ENCODE assay signal across 2 cellular contexts in the genomic region with DNA sequence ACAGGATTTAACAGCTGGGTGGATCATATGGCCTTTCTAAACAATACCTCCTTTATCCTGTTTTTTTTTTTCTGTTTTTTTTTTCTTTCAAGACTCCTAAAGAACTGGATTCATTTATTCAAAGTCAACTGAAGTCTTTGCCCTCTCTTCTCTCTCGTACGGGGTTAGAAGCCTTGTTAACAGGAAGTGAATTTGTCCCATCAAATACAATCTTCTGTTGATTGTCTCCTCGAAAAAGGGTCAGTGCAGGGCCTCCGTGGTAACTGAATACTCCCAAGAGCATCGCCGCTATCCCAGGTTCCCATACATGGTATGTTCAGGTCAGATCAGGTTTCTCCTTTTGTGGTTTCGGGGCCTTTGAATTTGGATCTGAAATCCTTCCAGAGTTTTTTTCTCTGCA.
TF ChIP-seq lines count a peak whose summit lies in the region.

No MANE protein-coding gene starts in this region.

TF ChIP-seq in WTC11, 78 proteins besides CTCF, POLR2A, EP300 and RAD21 (continues in another document):
- TF ChIP-seq STAT6 (CRISPR knock-in tag; conservative IDR thresholded peaks at IDR 0.05; ENCODE audit: low read depth), result no peak
- TF ChIP-seq, protein P1, sequence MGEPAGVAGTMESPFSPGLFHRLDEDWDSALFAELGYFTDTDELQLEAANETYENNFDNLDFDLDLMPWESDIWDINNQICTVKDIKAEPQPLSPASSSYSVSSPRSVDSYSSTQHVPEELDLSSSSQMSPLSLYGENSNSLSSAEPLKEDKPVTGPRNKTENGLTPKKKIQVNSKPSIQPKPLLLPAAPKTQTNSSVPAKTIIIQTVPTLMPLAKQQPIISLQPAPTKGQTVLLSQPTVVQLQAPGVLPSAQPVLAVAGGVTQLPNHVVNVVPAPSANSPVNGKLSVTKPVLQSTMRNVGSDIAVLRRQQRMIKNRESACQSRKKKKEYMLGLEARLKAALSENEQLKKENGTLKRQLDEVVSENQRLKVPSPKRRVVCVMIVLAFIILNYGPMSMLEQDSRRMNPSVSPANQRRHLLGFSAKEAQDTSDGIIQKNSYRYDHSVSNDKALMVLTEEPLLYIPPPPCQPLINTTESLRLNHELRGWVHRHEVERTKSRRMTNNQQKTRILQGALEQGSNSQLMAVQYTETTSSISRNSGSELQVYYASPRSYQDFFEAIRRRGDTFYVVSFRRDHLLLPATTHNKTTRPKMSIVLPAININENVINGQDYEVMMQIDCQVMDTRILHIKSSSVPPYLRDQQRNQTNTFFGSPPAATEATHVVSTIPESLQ (CRISPR knock-in tag; IDR thresholded peaks at IDR 0.05), result no peak
- no peak for TF ChIP-seq ZSCAN18 (CRISPR knock-in tag; IDR thresholded peaks at IDR 0.05)
- TF ChIP-seq OVOL2 (CRISPR knock-in tag; IDR thresholded peaks at IDR 0.05; ENCODE audit: borderline replicate concordance), result no peak
- no peak for TF ChIP-seq ZNF532 (CRISPR knock-in tag; IDR thresholded peaks at IDR 0.05; ENCODE audit: borderline replicate concordance)
- TF ChIP-seq FOXK1 (CRISPR knock-in tag; IDR thresholded peaks at IDR 0.05), result no peak
- no peak for TF ChIP-seq ZNF219 (CRISPR knock-in tag; IDR thresholded peaks at IDR 0.05; ENCODE audit: borderline replicate concordance)
- no peak for TF ChIP-seq TP53 (CRISPR knock-in tag; IDR thresholded peaks at IDR 0.05)
- no peak for TF ChIP-seq ZBTB21 (CRISPR knock-in tag; IDR thresholded peaks at IDR 0.05; ENCODE audit: borderline replicate concordance)
- TF ChIP-seq EMX1 (CRISPR knock-in tag; IDR thresholded peaks at IDR 0.05), result no peak
- TF ChIP-seq, protein P2, sequence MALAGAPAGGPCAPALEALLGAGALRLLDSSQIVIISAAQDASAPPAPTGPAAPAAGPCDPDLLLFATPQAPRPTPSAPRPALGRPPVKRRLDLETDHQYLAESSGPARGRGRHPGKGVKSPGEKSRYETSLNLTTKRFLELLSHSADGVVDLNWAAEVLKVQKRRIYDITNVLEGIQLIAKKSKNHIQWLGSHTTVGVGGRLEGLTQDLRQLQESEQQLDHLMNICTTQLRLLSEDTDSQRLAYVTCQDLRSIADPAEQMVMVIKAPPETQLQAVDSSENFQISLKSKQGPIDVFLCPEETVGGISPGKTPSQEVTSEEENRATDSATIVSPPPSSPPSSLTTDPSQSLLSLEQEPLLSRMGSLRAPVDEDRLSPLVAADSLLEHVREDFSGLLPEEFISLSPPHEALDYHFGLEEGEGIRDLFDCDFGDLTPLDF (CRISPR knock-in tag; IDR thresholded peaks at IDR 0.05), result no peak
- TF ChIP-seq PRRX2 (CRISPR knock-in tag; IDR thresholded peaks at IDR 0.05), result no peak

TF ChIP-seq in SK-N-SH, 30 proteins besides CTCF, POLR2A, EP300 and RAD21:
- TF ChIP-seq REST (IDR thresholded peaks at IDR 0.05; ENCODE audit: low read depth, low read length) (no peak), GATA2 (CRISPR knock-in tag; IDR thresholded peaks at IDR 0.05) (no peak), RFX5 (IDR thresholded peaks at IDR 0.05; ENCODE audit: low read length) (no peak), JUND (IDR thresholded peaks at IDR 0.05) (no peak), CHD2 (IDR thresholded peaks at IDR 0.05; ENCODE audit: low read length, partially characterized antibody) (no peak), RCOR1 (IDR thresholded peaks at IDR 0.05; ENCODE audit: low read length) (no peak), SMC3 (IDR thresholded peaks at IDR 0.05; ENCODE audit: low read depth, low read length) (no peak), EZH2phosphoT487 (IDR thresholded peaks at IDR 0.05; ENCODE audit: borderline replicate concordance, low read depth) (no peak), NFIC (IDR thresholded peaks at IDR 0.05; ENCODE audit: borderline replicate concordance) (no peak), YY1 (IDR thresholded peaks at IDR 0.05; ENCODE audit: low read depth) (no peak), TAF1 (IDR thresholded peaks at IDR 0.05; ENCODE audit: borderline replicate concordance, low read depth, low read length) (no peak), POLR2AphosphoS5 (IDR thresholded peaks at IDR 0.05; ENCODE audit: low read depth, low read length) (no peak), MXI1 (IDR thresholded peaks at IDR 0.05; ENCODE audit: low read depth, low read length) (no peak), TEAD4 (IDR thresholded peaks at IDR 0.05; ENCODE audit: borderline replicate concordance, insufficient read depth) (no peak), NRF1 (IDR thresholded peaks at IDR 0.05; ENCODE audit: low read depth, low read length) (no peak), FOXJ3 (CRISPR knock-in tag; IDR thresholded peaks at IDR 0.05) (no peak), SIN3A (IDR thresholded peaks at IDR 0.05; ENCODE audit: borderline replicate concordance, low read depth, low read length) (no peak), IRF3 (IDR thresholded peaks at IDR 0.05; ENCODE audit: low read depth, low read length) (no peak)
- TF ChIP-seq, protein P3, sequence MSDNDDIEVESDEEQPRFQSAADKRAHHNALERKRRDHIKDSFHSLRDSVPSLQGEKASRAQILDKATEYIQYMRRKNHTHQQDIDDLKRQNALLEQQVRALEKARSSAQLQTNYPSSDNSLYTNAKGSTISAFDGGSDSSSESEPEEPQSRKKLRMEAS (IDR thresholded peaks at IDR 0.05; ENCODE audit: low read depth), result no peak
- TF ChIP-seq, protein P4, sequence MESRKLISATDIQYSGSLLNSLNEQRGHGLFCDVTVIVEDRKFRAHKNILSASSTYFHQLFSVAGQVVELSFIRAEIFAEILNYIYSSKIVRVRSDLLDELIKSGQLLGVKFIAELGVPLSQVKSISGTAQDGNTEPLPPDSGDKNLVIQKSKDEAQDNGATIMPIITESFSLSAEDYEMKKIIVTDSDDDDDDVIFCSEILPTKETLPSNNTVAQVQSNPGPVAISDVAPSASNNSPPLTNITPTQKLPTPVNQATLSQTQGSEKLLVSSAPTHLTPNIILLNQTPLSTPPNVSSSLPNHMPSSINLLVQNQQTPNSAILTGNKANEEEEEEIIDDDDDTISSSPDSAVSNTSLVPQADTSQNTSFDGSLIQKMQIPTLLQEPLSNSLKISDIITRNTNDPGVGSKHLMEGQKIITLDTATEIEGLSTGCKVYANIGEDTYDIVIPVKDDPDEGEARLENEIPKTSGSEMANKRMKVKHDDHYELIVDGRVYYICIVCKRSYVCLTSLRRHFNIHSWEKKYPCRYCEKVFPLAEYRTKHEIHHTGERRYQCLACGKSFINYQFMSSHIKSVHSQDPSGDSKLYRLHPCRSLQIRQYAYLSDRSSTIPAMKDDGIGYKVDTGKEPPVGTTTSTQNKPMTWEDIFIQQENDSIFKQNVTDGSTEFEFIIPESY (IDR thresholded peaks at IDR 0.05; ENCODE audit: borderline replicate concordance, low read depth), result no peak
